ENCODE assay signal across 12 cellular contexts in the genomic region with DNA sequence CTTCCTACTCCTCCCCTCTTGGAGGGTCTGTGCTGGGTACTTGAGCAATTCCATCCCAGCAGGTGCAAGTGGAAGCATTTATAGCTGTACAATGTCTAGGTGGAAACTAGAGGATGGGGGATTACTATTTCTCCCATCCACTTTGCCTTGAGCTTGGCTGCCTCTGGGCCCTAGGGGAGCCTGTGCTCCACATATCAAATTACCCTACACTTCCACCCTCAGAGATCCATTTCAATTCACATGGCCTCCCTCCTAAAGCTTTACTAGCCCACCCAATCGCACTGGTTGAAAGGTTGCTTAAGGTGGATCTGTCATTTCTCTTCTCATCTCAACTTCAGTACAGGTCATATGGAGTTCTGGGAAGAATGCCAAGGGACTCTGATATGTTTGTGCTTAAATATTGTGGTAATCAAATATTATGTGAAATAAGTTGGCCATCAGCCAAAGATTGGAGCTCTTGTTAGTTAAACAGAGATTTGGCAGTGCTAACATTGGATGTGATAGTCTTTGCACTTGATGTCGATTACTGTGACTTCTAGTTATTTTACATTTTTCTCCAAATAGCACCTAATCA. TPM values are rescaled to one million over a fixed set of nuclear protein-coding genes. Genes with fewer than 3 reads are reported as not detected.
DNase-seq lines count a peak whose midpoint lies in the region; ATAC-seq, FAIRE-seq and TF ChIP-seq lines count a peak whose summit lies in the region.
"Had no signal": no experiment of that assay in that cellular context is flagged by ENCODE, and none has a peak within 500 bp of the region (broad histone marks: within the 10 kb centered on the region; RNA-seq: fewer than 3 reads in every experiment).

No MANE protein-coding gene starts in this region.

- H2AFZ ChIP-seq in GM12878 (ENCODE audit: control insufficient read depth, low read depth, low read length) = no peak overlapping the region

- no peak for TF ChIP-seq CTCF in GM12878 (IDR thresholded peaks at IDR 0.05 in 2 of 3, conservative IDR thresholded peaks at IDR 0.05 in 1 of 3; ENCODE audit: control insufficient read depth in 2 of 3, extremely low read depth in 1 of 3, insufficient read depth in 1 of 3, low read depth in 3 of 3, low read length in 3 of 3)

- 98% methylated on average over 2 of the region's 2 CpGs for WGBS in GM12878 (ENCODE audit: insufficient coverage, insufficient replicate concordance, low lambda C conversion rate, missing lambda C conversion rate)

- no peak for DNase-seq in activated T-cell treated with anti-CD3 and anti-CD28 coated beads, Interleukin-2, amount 50 U/mL, for 24 hours
- no peak for DNase-seq in activated T-cell treated with anti-CD3 and anti-CD28 coated beads, Interleukin-2, amount 50 U/mL, for 4 hours
- DNase-seq in NCI-H2227 treated with DMSO at 0.1 percent for 48 hours (lab: John Stamatoyannopoulos, UW) (peak; percentile 80), GM12878 (ENCODE audit: low read depth, low spot score) (no peak), GDM1 (lab: John Stamatoyannopoulos, UW) (no peak)
- DNase-seq: activated CD4-positive, CD25-positive, alpha-beta regulatory T cell; nucleus accumbens had no signal

- RAD21 ChIA-PET in GM12878 (lab: Charles Lee; ENCODE audit: unreplicated experiment) = interaction anchor here (1.0 to 1.7 kb wide), 3 partner anchors 10 to 62 kb away, joined by 3 to 4 read pairs (median 3); no protein-coding TSS in a partner anchor

- H3K4me3 ChIP-seq in GM12878 (no peak overlapping the region), stomach smooth muscle (ENCODE audit: low read length in 2 of 2) (no peak overlapping the region)

- H3K27ac Mint-ChIP-seq in activated T-cell treated with anti-CD3 and anti-CD28 coated beads, Interleukin-2, amount 50 U/mL, for 24 hours = peak overlapping the region; percentile 82
- H3K27ac Mint-ChIP-seq: type B pancreatic cell had no signal

- peaks cover 7 to 12% of the 10 kb centered on the region in 2 experiments; a peak in 2 of 4 replicates for H3K36me3 ChIP-seq in GM12878 (ENCODE audit: control insufficient read depth in 2 of 2, insufficient read depth in 2 of 2, low read length in 1 of 2)
- H3K36me3 ChIP-seq in stomach smooth muscle (ENCODE audit: control insufficient read depth in 2 of 2, insufficient read depth in 2 of 2, low read length in 2 of 2) = peaks cover 0 to 3% of the 10 kb centered on the region in 2 donors

- TF ChIP-seq EP300 in GM12878 (IDR thresholded peaks at IDR 0.05; ENCODE audit: borderline replicate concordance in 1 of 2, control insufficient read depth in 1 of 2, low read depth in 2 of 2, low read length in 2 of 2) = no peak

- peaks cover 62% of the 10 kb centered on the region for H3K4me1 Mint-ChIP-seq in activated T-cell treated with anti-CD3 and anti-CD28 coated beads, Interleukin-2, amount 50 U/mL, for 24 hours (ENCODE audit: low read depth)
- peaks cover 35% of the 10 kb centered on the region for H3K4me1 Mint-ChIP-seq in activated T-cell treated with anti-CD3 and anti-CD28 coated beads, Interleukin-2, amount 50 U/mL, for 4 hours (ENCODE audit: low read depth)

- SMC1A ChIA-PET in GM12878 (lab: Charles Lee; ENCODE audit: uncharacterized antibody, unreplicated experiment) = interaction anchor here (0.7 to 2.4 kb wide), 6 partner anchors 10 to 87 kb away, joined by 3 to 8 read pairs (median 3); no protein-coding TSS in a partner anchor

- no peak for TF ChIP-seq RAD21 in GM12878 (IDR thresholded peaks at IDR 0.05; ENCODE audit: insufficient read depth, low read depth, low read length)

- H3K9ac ChIP-seq in GM12878 (ENCODE audit: control insufficient read depth, insufficient read depth, low read length) = no peak overlapping the region
- H3K9ac ChIP-seq in stomach smooth muscle (ENCODE audit: low read length in 2 of 2) = no peak overlapping the region

- no peak for ATAC-seq in activated T-cell treated with anti-CD3 and anti-CD28 coated beads, Interleukin-2, amount 50 U/mL, for 4 hours
- ATAC-seq in GM12878 = no peak
- ATAC-seq in GM21786 (IDR thresholded peaks at IDR 0.05; ENCODE audit: unreplicated experiment) = no peak
- no peak for ATAC-seq in HG03571 (IDR thresholded peaks at IDR 0.05; ENCODE audit: unreplicated experiment)

- in situ Hi-C loops in GM12878 (cut with MboI) = no loop called here

- peaks cover 5% of the 10 kb centered on the region for H3K4me1 ChIP-seq in GM12878 (ENCODE audit: control insufficient read depth, insufficient read depth, low read length)
- peaks cover 35% of the 10 kb centered on the region for H3K4me1 ChIP-seq in stomach smooth muscle (ENCODE audit: control insufficient read depth, insufficient read depth, low read length)

- H4K20me1 ChIP-seq in GM12878 (ENCODE audit: control insufficient read depth, insufficient read depth) = no peaks in the 10 kb centered on the region

- TF ChIP-seq POLR2A in GM12878 (IDR thresholded peaks at IDR 0.05; ENCODE audit: low read depth, low read length) = no peak

- H3K27me3 Mint-ChIP-seq in activated T-cell treated with anti-CD3 and anti-CD28 coated beads, Interleukin-2, amount 50 U/mL, for 24 hours = no peaks in the 10 kb centered on the region
- H3K27me3 Mint-ChIP-seq in activated T-cell treated with anti-CD3 and anti-CD28 coated beads, Interleukin-2, amount 50 U/mL, for 4 hours (ENCODE audit: low read depth) = no peaks in the 10 kb centered on the region
- H3K27me3 Mint-ChIP-seq: type B pancreatic cell had no signal

- H3K27ac ChIP-seq in GM12878 (ENCODE audit: control insufficient read depth, insufficient read depth) (no peak overlapping the region), stomach smooth muscle (ENCODE audit: low read length) (peak overlapping the region; percentile 6)
- H3K27ac ChIP-seq: epithelial cell of prostate had no signal

- peaks cover 83% of the 10 kb centered on the region for H3K36me3 Mint-ChIP-seq in activated T-cell treated with anti-CD3 and anti-CD28 coated beads, Interleukin-2, amount 50 U/mL, for 24 hours (ENCODE audit: low read depth)
- H3K36me3 Mint-ChIP-seq in activated T-cell treated with anti-CD3 and anti-CD28 coated beads, Interleukin-2, amount 50 U/mL, for 4 hours (ENCODE audit: insufficient read depth) = peaks cover 3% of the 10 kb centered on the region

- no peak overlapping the region for H3K4me2 ChIP-seq in GM12878 (ENCODE audit: control insufficient read depth, insufficient read depth)

- no peak overlapping the region for H3K4me3 Mint-ChIP-seq in activated T-cell treated with anti-CD3 and anti-CD28 coated beads, Interleukin-2, amount 50 U/mL, for 24 hours
- H3K4me3 Mint-ChIP-seq in activated T-cell treated with anti-CD3 and anti-CD28 coated beads, Interleukin-2, amount 50 U/mL, for 4 hours = no peak overlapping the region
- H3K4me3 Mint-ChIP-seq: type B pancreatic cell had no signal

- TSS peak; percentile 21 for BruUV-seq in GM12878 (replicated peaks; lab: Mats Ljungman, UMichigan)

- POLR2A ChIA-PET in GM12878 (lab: Charles Lee) = interaction anchor here (0.9 to 1.1 kb wide), 2 partner anchors 9 to 31 kb away, joined by 3 read pairs; no protein-coding TSS in a partner anchor

- no peak for FAIRE-seq in GM12878 (lab: Jason Lieb, UNC)

- no peaks in the 10 kb centered on the region for H3K27me3 ChIP-seq in GM12878 (replicated peaks in 1 of 2; ENCODE audit: control insufficient read depth in 2 of 2, insufficient read depth in 2 of 2, low read length in 1 of 2)
- H3K27me3 ChIP-seq in stomach smooth muscle (ENCODE audit: control insufficient read depth in 1 of 2, insufficient read depth in 2 of 2, low read length in 2 of 2) = peaks cover 0 to 2% of the 10 kb centered on the region in 2 donors

- peaks cover 28% of the 10 kb centered on the region for H3K79me2 ChIP-seq in GM12878 (ENCODE audit: control insufficient read depth, insufficient read depth, low read length)

- no peaks in the 10 kb centered on the region for H3K9me3 Mint-ChIP-seq in activated T-cell treated with anti-CD3 and anti-CD28 coated beads, Interleukin-2, amount 50 U/mL, for 24 hours
- no peaks in the 10 kb centered on the region for H3K9me3 Mint-ChIP-seq in activated T-cell treated with anti-CD3 and anti-CD28 coated beads, Interleukin-2, amount 50 U/mL, for 4 hours
- H3K9me3 Mint-ChIP-seq: type B pancreatic cell had no signal

- CTCF ChIA-PET in GM12878 (lab: Yijun Ruan, JAX) = interaction anchor here (0.8 to 2.1 kb wide), 5 partner anchors 9 to 62 kb away, joined by 3 to 6 read pairs (median 4); no protein-coding TSS in a partner anchor

- H3K9me3 ChIP-seq in GM12878 (replicated peaks; ENCODE audit: control insufficient read depth, insufficient read depth, low read length) = no peaks in the 10 kb centered on the region
- no peaks in the 10 kb centered on the region for H3K9me3 ChIP-seq in stomach smooth muscle (ENCODE audit: control insufficient read depth in 2 of 2, low read length in 2 of 2)

- intact Hi-C loops in GM12878 (cut with micrococcal nuclease; ENCODE audit: unreplicated experiment) = no loop called here

TF ChIP-seq in GM12878, 131 proteins besides CTCF, POLR2A, EP300 and RAD21 (continues in another document):
- no peak for TF ChIP-seq RBBP5 (conservative IDR thresholded peaks at IDR 0.05)
- no peak for TF ChIP-seq ZNF24 (IDR thresholded peaks at IDR 0.05)

RNA-seq across cellular contexts. Expression of a gene that starts 20.6 kb away (rescaled TPM):
- total RNA-seq in activated T-cell treated with anti-CD3 and anti-CD28 coated beads, Interleukin-2, amount 50 U/mL, for 4 hours = 100 to 1,000 TPM; 100 to 131 (median 104) TPM
- total RNA-seq in GM12878 (2013; cell fraction: nucleolus; rRNA removed) = 335 and 357 TPM in 2 replicates
- total RNA-seq in GM12878 (2014; rRNA removed) (139 and 150 TPM in 2 replicates), GM12878 (2014; rRNA removed; fragmentation: Illumina TruSeq; extraction: Trizol) (161 and 168 TPM in 2 replicates), GM12878 (2021) (215 and 222 TPM in 2 replicates)
- polyA plus RNA-seq in GM12878 (2011; ENCODE audit: low read depth) = 98.0 TPM
- polyA plus RNA-seq in GM12878 (2011; rRNA removed) (240 and 297 TPM in 2 replicates), GM12878 (2014; fragmentation: Illumina TruSeq; extraction: Trizol) (324 and 353 TPM in 2 replicates), GM12878 (2014; fragmentation: Nextera tagmentation; extraction: Ambion mirVana) (10 to 100 TPM; 37.2 to 48.4 TPM), GM12878 (2014; rRNA removed) (139 and 148 TPM in 2 replicates), GM12878 (2016; fragmentation: Nextera tagmentation; extraction: Ambion mirVana) (100 to 1,000 TPM; 147 to 160 TPM)
- 350 and 363 TPM in 2 replicates for polyA plus RNA-seq in GM12878 (2011; cell fraction: cytosol; rRNA removed)
- polyA plus RNA-seq in GM12878 (2011; cell fraction: nucleus; rRNA removed) = 168 and 185 TPM in 2 replicates
- polyA plus RNA-seq in GM12878 (2012) = 211 and 281 TPM in 2 replicates
- 422 and 449 TPM in 2 replicates for polyA minus RNA-seq in GM12878 (2011; rRNA and poly(A)+ RNA removed)
- polyA minus RNA-seq in GM12878 (2011; cell fraction: cytosol; rRNA and poly(A)+ RNA removed) = 122 and 141 TPM in 2 replicates
- 70.4 and 70.7 TPM in 2 replicates for polyA minus RNA-seq in GM12878 (2011; cell fraction: nucleus; rRNA and poly(A)+ RNA removed)
